1 cellular context compared by ENCODE assay signal in the genomic region with DNA sequence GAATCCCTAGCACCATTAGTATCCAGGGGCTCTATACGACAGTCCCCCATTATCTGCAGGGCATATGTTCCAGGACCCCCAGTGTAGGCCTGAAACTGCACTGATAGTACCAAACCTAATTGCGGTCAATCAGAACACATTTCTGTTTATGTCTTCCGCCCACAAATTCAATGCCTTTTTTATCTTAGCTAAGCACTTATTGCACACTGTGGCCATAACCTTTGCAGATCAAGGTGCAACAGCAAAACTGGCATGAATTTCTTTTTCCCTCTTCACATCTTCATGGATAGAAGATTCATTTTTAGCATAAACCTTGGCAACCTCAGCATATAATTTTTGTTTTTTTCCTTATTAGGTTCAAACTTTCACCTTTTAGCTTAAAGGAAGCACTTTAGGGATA.
TF ChIP-seq lines count a peak whose summit lies in the region.

No MANE protein-coding gene starts in this region.

TF ChIP-seq in GM12878, 131 proteins besides CTCF, POLR2A, EP300 and RAD21 (continued from another document):
- TF ChIP-seq, protein P1, sequence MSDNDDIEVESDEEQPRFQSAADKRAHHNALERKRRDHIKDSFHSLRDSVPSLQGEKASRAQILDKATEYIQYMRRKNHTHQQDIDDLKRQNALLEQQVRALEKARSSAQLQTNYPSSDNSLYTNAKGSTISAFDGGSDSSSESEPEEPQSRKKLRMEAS (IDR thresholded peaks at IDR 0.05; ENCODE audit: low read depth, low read length) = no peak
- no peak for TF ChIP-seq CHD2 (IDR thresholded peaks at IDR 0.05; ENCODE audit: borderline replicate concordance, low read depth, low read length)
- no peak for TF ChIP-seq IKZF1 (conservative IDR thresholded peaks at IDR 0.05)
- TF ChIP-seq ZBED1 (IDR thresholded peaks at IDR 0.05; ENCODE audit: borderline replicate concordance) = no peak
- TF ChIP-seq, protein P2, sequence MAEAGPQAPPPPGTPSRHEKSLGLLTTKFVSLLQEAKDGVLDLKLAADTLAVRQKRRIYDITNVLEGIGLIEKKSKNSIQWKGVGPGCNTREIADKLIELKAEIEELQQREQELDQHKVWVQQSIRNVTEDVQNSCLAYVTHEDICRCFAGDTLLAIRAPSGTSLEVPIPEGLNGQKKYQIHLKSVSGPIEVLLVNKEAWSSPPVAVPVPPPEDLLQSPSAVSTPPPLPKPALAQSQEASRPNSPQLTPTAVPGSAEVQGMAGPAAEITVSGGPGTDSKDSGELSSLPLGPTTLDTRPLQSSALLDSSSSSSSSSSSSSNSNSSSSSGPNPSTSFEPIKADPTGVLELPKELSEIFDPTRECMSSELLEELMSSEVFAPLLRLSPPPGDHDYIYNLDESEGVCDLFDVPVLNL (IDR thresholded peaks at IDR 0.05; ENCODE audit: low read depth, low read length) = no peak
- no peak for TF ChIP-seq ZNF217 (IDR thresholded peaks at IDR 0.05)
- TF ChIP-seq, protein P3, sequence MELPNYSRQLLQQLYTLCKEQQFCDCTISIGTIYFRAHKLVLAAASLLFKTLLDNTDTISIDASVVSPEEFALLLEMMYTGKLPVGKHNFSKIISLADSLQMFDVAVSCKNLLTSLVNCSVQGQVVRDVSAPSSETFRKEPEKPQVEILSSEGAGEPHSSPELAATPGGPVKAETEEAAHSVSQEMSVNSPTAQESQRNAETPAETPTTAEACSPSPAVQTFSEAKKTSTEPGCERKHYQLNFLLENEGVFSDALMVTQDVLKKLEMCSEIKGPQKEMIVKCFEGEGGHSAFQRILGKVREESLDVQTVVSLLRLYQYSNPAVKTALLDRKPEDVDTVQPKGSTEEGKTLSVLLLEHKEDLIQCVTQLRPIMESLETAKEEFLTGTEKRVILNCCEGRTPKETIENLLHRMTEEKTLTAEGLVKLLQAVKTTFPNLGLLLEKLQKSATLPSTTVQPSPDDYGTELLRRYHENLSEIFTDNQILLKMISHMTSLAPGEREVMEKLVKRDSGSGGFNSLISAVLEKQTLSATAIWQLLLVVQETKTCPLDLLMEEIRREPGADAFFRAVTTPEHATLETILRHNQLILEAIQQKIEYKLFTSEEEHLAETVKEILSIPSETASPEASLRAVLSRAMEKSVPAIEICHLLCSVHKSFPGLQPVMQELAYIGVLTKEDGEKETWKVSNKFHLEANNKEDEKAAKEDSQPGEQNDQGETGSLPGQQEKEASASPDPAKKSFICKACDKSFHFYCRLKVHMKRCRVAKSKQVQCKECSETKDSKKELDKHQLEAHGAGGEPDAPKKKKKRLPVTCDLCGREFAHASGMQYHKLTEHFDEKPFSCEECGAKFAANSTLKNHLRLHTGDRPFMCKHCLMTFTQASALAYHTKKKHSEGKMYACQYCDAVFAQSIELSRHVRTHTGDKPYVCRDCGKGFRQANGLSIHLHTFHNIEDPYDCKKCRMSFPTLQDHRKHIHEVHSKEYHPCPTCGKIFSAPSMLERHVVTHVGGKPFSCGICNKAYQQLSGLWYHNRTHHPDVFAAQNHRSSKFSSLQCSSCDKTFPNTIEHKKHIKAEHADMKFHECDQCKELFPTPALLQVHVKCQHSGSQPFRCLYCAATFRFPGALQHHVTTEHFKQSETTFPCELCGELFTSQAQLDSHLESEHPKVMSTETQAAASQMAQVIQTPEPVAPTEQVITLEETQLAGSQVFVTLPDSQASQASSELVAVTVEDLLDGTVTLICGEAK (IDR thresholded peaks at IDR 0.05; ENCODE audit: borderline replicate concordance) = no peak
- TF ChIP-seq, protein P4, sequence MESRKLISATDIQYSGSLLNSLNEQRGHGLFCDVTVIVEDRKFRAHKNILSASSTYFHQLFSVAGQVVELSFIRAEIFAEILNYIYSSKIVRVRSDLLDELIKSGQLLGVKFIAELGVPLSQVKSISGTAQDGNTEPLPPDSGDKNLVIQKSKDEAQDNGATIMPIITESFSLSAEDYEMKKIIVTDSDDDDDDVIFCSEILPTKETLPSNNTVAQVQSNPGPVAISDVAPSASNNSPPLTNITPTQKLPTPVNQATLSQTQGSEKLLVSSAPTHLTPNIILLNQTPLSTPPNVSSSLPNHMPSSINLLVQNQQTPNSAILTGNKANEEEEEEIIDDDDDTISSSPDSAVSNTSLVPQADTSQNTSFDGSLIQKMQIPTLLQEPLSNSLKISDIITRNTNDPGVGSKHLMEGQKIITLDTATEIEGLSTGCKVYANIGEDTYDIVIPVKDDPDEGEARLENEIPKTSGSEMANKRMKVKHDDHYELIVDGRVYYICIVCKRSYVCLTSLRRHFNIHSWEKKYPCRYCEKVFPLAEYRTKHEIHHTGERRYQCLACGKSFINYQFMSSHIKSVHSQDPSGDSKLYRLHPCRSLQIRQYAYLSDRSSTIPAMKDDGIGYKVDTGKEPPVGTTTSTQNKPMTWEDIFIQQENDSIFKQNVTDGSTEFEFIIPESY (IDR thresholded peaks at IDR 0.05) = no peak
